In genomic region chr5:124644582-124644981, GRCh38 we compare ENCODE assay signal across 28 cellular contexts.
"Had no signal": no experiment of that assay in that cellular context is flagged by ENCODE, and none has a peak within 500 bp of the region (broad histone marks: within the 10 kb centered on the region; RNA-seq: fewer than 3 reads in every experiment).

No MANE protein-coding gene starts in this region.

- H3K36me3 ChIP-seq: neutrophil had no signal

- H3K4me3 Mint-ChIP-seq: activated CD4-positive, alpha-beta memory T cell treated with anti-CD3 and anti-CD28 coated beads for 36 hours; activated naive CD8-positive, alpha-beta T cell treated with anti-CD3 and anti-CD28 coated beads, Interleukin-2, amount 50 U/mL, for 24 hours; activated T-cell treated with anti-CD3 and anti-CD28 coated beads, Interleukin-2, amount 50 U/mL, for 72 hours; brain; dendritic cell treated with granulocyte-macrophage colony-stimulating factor and Interleukin-4, amounts not matched to agents 40 ng/mL and 50 ng/mL, for 4 days; natural killer cell; stimulated activated effector memory CD8-positive, alpha-beta T cell treated with anti-CD3 and anti-CD28 coated beads, Interleukin-12 subunit alpha, Interleukin-12 subunit beta, amount 100 ng/mL, for 72 hours; stimulated activated naive CD8-positive, alpha-beta T cell treated with anti-CD3 and anti-CD28 coated beads, Interleukin-15, amount 100 ng/mL, for 72 hours; T-helper 1 cell treated with Interleukin-12 subunit alpha and Interleukin-12 subunit beta and Interleukin-4 antibody, amounts not matched to agents 30 μg/mL and 1 μg/mL, for 36 hours had no signal

- DNase-seq: activated CD4-positive, alpha-beta memory T cell treated with anti-CD3 and anti-CD28 coated beads for 36 hours; activated CD4-positive, alpha-beta T cell treated with anti-CD3 and anti-CD28 coated beads for 48 hours; activated effector memory CD4-positive, alpha-beta T cell treated with Interleukin-2 at 50 U/mL for 16 hours; activated naive CD4-positive, alpha-beta T cell treated with anti-CD3 and anti-CD28 coated beads, Interleukin-2, amount 50 U/mL, for 16 hours; activated naive CD8-positive, alpha-beta T cell treated with anti-CD3 and anti-CD28 coated beads, Interleukin-2, amount 50 U/mL, for 24 hours; activated T-cell treated with anti-CD3 and anti-CD28 coated beads, Interleukin-2, amount 50 U/mL, for 72 hours; caudate nucleus; effector CD4-positive, alpha-beta T cell; foreskin keratinocyte; hippocampal formation; left ventricle myocardium superior; mammary epithelial cell; midbrain; natural killer cell; pancreas; psoas muscle; right cardiac atrium; stimulated activated CD4-positive, alpha-beta T cell treated with anti-CD3 and anti-CD28 coated beads, Interleukin-2, amount 100 ng/mL, for 24 hours; stimulated activated naive CD8-positive, alpha-beta T cell treated with anti-CD3 and anti-CD28 coated beads, Interleukin-15, amount 100 ng/mL, for 72 hours had no signal

- H3K9me3 Mint-ChIP-seq: activated naive CD8-positive, alpha-beta T cell treated with anti-CD3 and anti-CD28 coated beads, Interleukin-2, amount 50 U/mL, for 24 hours; activated T-cell treated with anti-CD3 and anti-CD28 coated beads, Interleukin-2, amount 50 U/mL, for 72 hours; dendritic cell treated with granulocyte-macrophage colony-stimulating factor and Interleukin-4, amounts not matched to agents 40 ng/mL and 50 ng/mL, for 4 days; natural killer cell; stimulated activated naive CD8-positive, alpha-beta T cell treated with anti-CD3 and anti-CD28 coated beads, Interleukin-15, amount 100 ng/mL, for 72 hours had no signal

- ATAC-seq: activated naive CD8-positive, alpha-beta T cell treated with anti-CD3 and anti-CD28 coated beads, Interleukin-2, amount 50 U/mL, for 24 hours; activated T-cell treated with anti-CD3 and anti-CD28 coated beads, Interleukin-2, amount 50 U/mL, for 72 hours; left ventricle myocardium superior; natural killer cell; pancreas; psoas muscle; right cardiac atrium; stimulated activated effector memory CD8-positive, alpha-beta T cell treated with anti-CD3 and anti-CD28 coated beads, Interleukin-12 subunit alpha, Interleukin-12 subunit beta, amount 100 ng/mL, for 72 hours; stimulated activated naive CD8-positive, alpha-beta T cell treated with anti-CD3 and anti-CD28 coated beads, Interleukin-15, amount 100 ng/mL, for 72 hours had no signal

- H3K36me3 Mint-ChIP-seq: activated CD4-positive, alpha-beta memory T cell treated with anti-CD3 and anti-CD28 coated beads for 36 hours; natural killer cell had no signal

- H3K27me3 ChIP-seq: foreskin keratinocyte, pancreas, suprapubic skin, tibial nerve had no signal

- H3K4me3 ChIP-seq: pancreas, psoas muscle, skin epidermis, suprapubic skin, tibial nerve had no signal

- H3K9me3 ChIP-seq: neutrophil, pancreas, psoas muscle, suprapubic skin, tibial nerve had no signal

- H3K4me1 Mint-ChIP-seq: stimulated activated effector memory CD8-positive, alpha-beta T cell treated with anti-CD3 and anti-CD28 coated beads, Interleukin-12 subunit alpha, Interleukin-12 subunit beta, amount 100 ng/mL, for 72 hours had no signal

- FAIRE-seq: islet of Langerhans, pancreas had no signal

- H3K27ac Mint-ChIP-seq: activated CD4-positive, alpha-beta memory T cell treated with anti-CD3 and anti-CD28 coated beads for 36 hours; activated naive CD8-positive, alpha-beta T cell treated with anti-CD3 and anti-CD28 coated beads, Interleukin-2, amount 50 U/mL, for 24 hours; activated T-cell treated with anti-CD3 and anti-CD28 coated beads, Interleukin-2, amount 50 U/mL, for 72 hours; dendritic cell treated with granulocyte-macrophage colony-stimulating factor and Interleukin-4, amounts not matched to agents 40 ng/mL and 50 ng/mL, for 4 days; natural killer cell; stimulated activated effector memory CD8-positive, alpha-beta T cell treated with anti-CD3 and anti-CD28 coated beads, Interleukin-12 subunit alpha, Interleukin-12 subunit beta, amount 100 ng/mL, for 72 hours; stimulated activated naive CD8-positive, alpha-beta T cell treated with anti-CD3 and anti-CD28 coated beads, Interleukin-15, amount 100 ng/mL, for 72 hours; T-helper 1 cell treated with Interleukin-12 subunit alpha and Interleukin-12 subunit beta and Interleukin-4 antibody, amounts not matched to agents 30 μg/mL and 1 μg/mL, for 36 hours had no signal

- H3K27ac ChIP-seq: foreskin keratinocyte, neutrophil, pancreas, psoas muscle, skin epidermis, suprapubic skin, tibial nerve had no signal

- H3K27me3 Mint-ChIP-seq: brain had no signal
